30 cellular contexts compared by ENCODE assay signal in the genomic region with DNA sequence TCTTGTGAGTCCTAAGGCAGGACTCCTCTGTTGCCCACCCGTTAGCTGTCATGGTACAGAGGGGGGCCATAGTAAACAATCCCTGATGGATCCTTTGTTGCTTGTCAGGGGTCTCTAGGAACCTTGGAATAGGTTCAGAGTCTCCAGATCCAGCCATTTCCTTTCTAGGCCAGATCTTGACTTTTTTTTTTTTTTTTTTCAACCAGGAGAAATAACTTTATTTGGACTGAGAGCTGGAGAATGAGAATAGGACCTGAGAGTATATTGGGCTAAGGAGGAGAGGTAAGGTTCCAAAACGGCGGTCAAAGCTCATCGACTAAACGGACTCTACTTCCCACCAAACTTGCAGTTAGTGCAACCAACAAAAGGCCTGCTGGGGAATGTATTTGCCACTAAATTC.
"Had no signal": no experiment of that assay in that cellular context is flagged by ENCODE, and none has a peak within 500 bp of the region (broad histone marks: within the 10 kb centered on the region; RNA-seq: fewer than 3 reads in every experiment).

No MANE protein-coding gene starts in this region.

- H3K9me3 ChIP-seq: ascending aorta, breast epithelium, colonic mucosa, esophagus squamous epithelium, gastroesophageal sphincter had no signal

- FAIRE-seq: endometrium, endothelial cell of umbilical vein had no signal

- H3K27me3 Mint-ChIP-seq: activated CD4-positive, alpha-beta memory T cell treated with anti-CD3 and anti-CD28 coated beads, Interleukin-2, amount 10 ng/mL, durations not matched to agents 7 days and 5 days; activated CD4-positive, alpha-beta T cell treated with anti-CD3 and anti-CD28 coated beads, Interleukin-2, amount 10 ng/mL, durations not matched to agents 7 days and 5 days; activated naive CD8-positive, alpha-beta T cell treated with anti-CD3 and anti-CD28 coated beads, Interleukin-2, amount 10 ng/mL, durations not matched to agents 7 days and 5 days; activated T-helper 17 cell treated with anti-CD3 and anti-CD28 coated beads, Interleukin-2, amount 50 U/mL, for 72 hours; brain had no signal

- ATAC-seq: activated T-cell treated with anti-CD3 and anti-CD28 coated beads, Interleukin-2, amount 50 U/mL, for 4 hours; activated T-helper 17 cell treated with anti-CD3 and anti-CD28 coated beads, Interleukin-2, amount 50 U/mL, for 72 hours; gastroesophageal sphincter; WTC11 had no signal

- H3K4me3 ChIP-seq: ascending aorta, breast epithelium, cardiac muscle cell, colonic mucosa, esophagus squamous epithelium, gastroesophageal sphincter had no signal

- H3K27ac ChIP-seq: ascending aorta, breast epithelium, cardiac muscle cell, colonic mucosa, epithelial cell of prostate, esophagus squamous epithelium, gastroesophageal sphincter had no signal

- H3K4me1 ChIP-seq: ascending aorta, breast epithelium, colonic mucosa had no signal

- DNase-seq: activated CD4-positive, alpha-beta memory T cell treated with anti-CD3 and anti-CD28 coated beads, Interleukin-2, amount 10 ng/mL, durations not matched to agents 7 days and 5 days; activated CD4-positive, alpha-beta T cell treated with anti-CD3 and anti-CD28 coated beads for 1 hour; activated CD4-positive, alpha-beta T cell treated with anti-CD3 and anti-CD28 coated beads for 4 hours; activated CD4-positive, alpha-beta T cell treated with anti-CD3 and anti-CD28 coated beads, Interleukin-2, amount 10 ng/mL, durations not matched to agents 7 days and 5 days; activated CD4-positive, alpha-beta T cell treated with anti-CD3 and anti-CD28 coated beads, Interleukin-2, amount 50 U/mL, for 4 hours; activated CD8-positive, alpha-beta memory T cell treated with anti-CD3 and anti-CD28 coated beads, Interleukin-2, amount 50 U/mL, for 48 hours; activated effector memory CD4-positive, alpha-beta T cell treated with Interleukin-2 at 50 U/mL for 16 hours; activated gamma-delta T cell treated with Interleukin-2 at 50 U/mL for 16 hours; activated naive CD4-positive, alpha-beta T cell treated with anti-CD3 and anti-CD28 coated beads, Interleukin-2, amount 50 U/mL, for 16 hours; activated naive CD4-positive, alpha-beta T cell treated with Interleukin-2 at 50 U/mL for 16 hours; activated naive CD8-positive, alpha-beta T cell treated with anti-CD3 and anti-CD28 coated beads, Interleukin-2, amount 10 ng/mL, durations not matched to agents 7 days and 5 days; activated T-cell treated with anti-CD3 and anti-CD28 coated beads, Interleukin-2, amount 50 U/mL, for 4 hours; central memory CD4-positive, alpha-beta T cell; cerebellar nuclear complex; colonic mucosa; effector CD8-positive, alpha-beta T cell; esophagus squamous epithelium; foreskin melanocyte; head of caudate nucleus; T-helper 2 cell had no signal

- H3K4me3 Mint-ChIP-seq: activated CD4-positive, alpha-beta memory T cell treated with anti-CD3 and anti-CD28 coated beads, Interleukin-2, amount 10 ng/mL, durations not matched to agents 7 days and 5 days; activated CD4-positive, alpha-beta T cell treated with anti-CD3 and anti-CD28 coated beads, Interleukin-2, amount 10 ng/mL, durations not matched to agents 7 days and 5 days; activated naive CD8-positive, alpha-beta T cell treated with anti-CD3 and anti-CD28 coated beads, Interleukin-2, amount 10 ng/mL, durations not matched to agents 7 days and 5 days; activated T-cell treated with anti-CD3 and anti-CD28 coated beads, Interleukin-2, amount 50 U/mL, for 4 hours; activated T-helper 17 cell treated with anti-CD3 and anti-CD28 coated beads, Interleukin-2, amount 50 U/mL, for 72 hours; brain; WTC11 had no signal

- H3K9me3 Mint-ChIP-seq: activated CD4-positive, alpha-beta memory T cell treated with anti-CD3 and anti-CD28 coated beads, Interleukin-2, amount 10 ng/mL, durations not matched to agents 7 days and 5 days; activated CD4-positive, alpha-beta T cell treated with anti-CD3 and anti-CD28 coated beads, Interleukin-2, amount 10 ng/mL, durations not matched to agents 7 days and 5 days; activated naive CD8-positive, alpha-beta T cell treated with anti-CD3 and anti-CD28 coated beads, Interleukin-2, amount 10 ng/mL, durations not matched to agents 7 days and 5 days; activated T-cell treated with anti-CD3 and anti-CD28 coated beads, Interleukin-2, amount 50 U/mL, for 4 hours; activated T-helper 17 cell treated with anti-CD3 and anti-CD28 coated beads, Interleukin-2, amount 50 U/mL, for 72 hours; brain; WTC11 had no signal

- H3K27me3 ChIP-seq: ascending aorta, breast epithelium, cardiac muscle cell, colonic mucosa, esophagus squamous epithelium, gastroesophageal sphincter had no signal

- H3K27ac Mint-ChIP-seq: activated CD4-positive, alpha-beta memory T cell treated with anti-CD3 and anti-CD28 coated beads, Interleukin-2, amount 10 ng/mL, durations not matched to agents 7 days and 5 days; activated CD4-positive, alpha-beta T cell treated with anti-CD3 and anti-CD28 coated beads, Interleukin-2, amount 10 ng/mL, durations not matched to agents 7 days and 5 days; activated naive CD8-positive, alpha-beta T cell treated with anti-CD3 and anti-CD28 coated beads, Interleukin-2, amount 10 ng/mL, durations not matched to agents 7 days and 5 days; WTC11 had no signal

- H3K4me1 Mint-ChIP-seq: activated naive CD8-positive, alpha-beta T cell treated with anti-CD3 and anti-CD28 coated beads, Interleukin-2, amount 10 ng/mL, durations not matched to agents 7 days and 5 days; WTC11 had no signal

- H3K36me3 ChIP-seq: breast epithelium, cardiac muscle cell, colonic mucosa had no signal
